In genomic region chr7:116802784-116803183, GRCh38 we compare ENCODE assay signal across 8 cellular contexts. TPM values are rescaled to one million over a fixed set of nuclear protein-coding genes. Genes with fewer than 3 reads are reported as not detected.
DNase-seq lines count a peak whose midpoint lies in the region; ATAC-seq, FAIRE-seq and TF ChIP-seq lines count a peak whose summit lies in the region.

No MANE protein-coding gene starts in this region.

- WGBS in body of pancreas, 2 donors = 35 to 40% methylated on average over 5 of the region's 5 CpGs

- H3K4me1 ChIP-seq in CD8-positive, alpha-beta T cell (ENCODE audit: insufficient read depth, low read length) = no peaks in the 10 kb centered on the region
- H3K4me1 ChIP-seq in body of pancreas = peaks cover 33% of the 10 kb centered on the region

- H3K36me3 Mint-ChIP-seq in CD8-positive, alpha-beta T cell = no peaks in the 10 kb centered on the region

- no peak overlapping the region for H3K4me3 Mint-ChIP-seq in CD8-positive, alpha-beta T cell

- CTCF ChIA-PET in CD8-positive, alpha-beta T cell (lab: Charles Lee) = no interaction called here

- no peak for TF ChIP-seq CTCF in CD8-positive, alpha-beta T cell (IDR thresholded peaks at IDR 0.05)
- peak in 6 of 7 experiments; percentile 36 to 75 (median 64) for TF ChIP-seq CTCF in body of pancreas (IDR thresholded peaks at IDR 0.05)

- DNase-seq in CD8-positive, alpha-beta T cell = no peak
- no peak for DNase-seq in GM18507 (ENCODE audit: extremely low spot score, insufficient read length, low read depth)
- DNase-seq in NCI-H69 (lab: John Stamatoyannopoulos, UW) = peak; percentile 81
- DNase-seq in body of pancreas = peak; percentile 42 to 62 (median 52)
- DNase-seq in stromal cell of bone marrow (ENCODE audit: low read depth) = peak; percentile 64
- DNase-seq in HK-2 (ENCODE audit: unreplicated experiment) = no peak

- no peaks in the 10 kb centered on the region for H3K36me3 ChIP-seq in CD8-positive, alpha-beta T cell (ENCODE audit: insufficient read depth, low read length)
- no peaks in the 10 kb centered on the region for H3K36me3 ChIP-seq in body of pancreas (replicated peaks in 1 of 2; ENCODE audit: insufficient read depth in 1 of 2, low read depth in 2 of 2)

- no peak overlapping the region for H3K4me3 ChIP-seq in CD8-positive, alpha-beta T cell (ENCODE audit: low read depth, low read length)
- no peak overlapping the region for H3K4me3 ChIP-seq in body of pancreas

- TF ChIP-seq POLR2A in body of pancreas (IDR thresholded peaks at IDR 0.05) = no peak

- no peak overlapping the region for H3K27ac ChIP-seq in CD8-positive, alpha-beta T cell (ENCODE audit: low read depth, low read length)
- H3K27ac ChIP-seq in body of pancreas (no peak overlapping the region), layer of hippocampus (ENCODE audit: low read depth, low read length) (peak overlapping the region; percentile 88)

- POLR2A ChIA-PET in CD8-positive, alpha-beta T cell (lab: Charles Lee) = no interaction called here

- no peaks in the 10 kb centered on the region for H3K4me1 Mint-ChIP-seq in CD8-positive, alpha-beta T cell (ENCODE audit: low read depth)

- ATAC-seq in CD8-positive, alpha-beta T cell = peak; percentile 75
- ATAC-seq in HG02973 (IDR thresholded peaks at IDR 0.05; ENCODE audit: unreplicated experiment) (peak; percentile 76), body of pancreas (peak; percentile 81)

- no peaks in the 10 kb centered on the region for H3K9me3 Mint-ChIP-seq in CD8-positive, alpha-beta T cell

- FAIRE-seq in GM18507 (lab: Jason Lieb, UNC) = peak; percentile 49

- H3K27ac Mint-ChIP-seq in CD8-positive, alpha-beta T cell = no peak overlapping the region

- intact Hi-C loops in CD8-positive, alpha-beta T cell (cut with DNase I, micrococcal nuclease) = loop anchor here in 1 of 2 experiments (10.0 kb wide), 1 partner anchor 58 kb away; no protein-coding TSS in a partner anchor
- intact Hi-C loops in body of pancreas (cut with DNase I) = loop anchor here (10.0 kb wide), 1 partner anchor 208 kb away; no protein-coding TSS in a partner anchor

- no peaks in the 10 kb centered on the region for H3K9me3 ChIP-seq in CD8-positive, alpha-beta T cell (ENCODE audit: low read length)
- no peaks in the 10 kb centered on the region for H3K9me3 ChIP-seq in body of pancreas

- H3K27me3 ChIP-seq in CD8-positive, alpha-beta T cell (ENCODE audit: insufficient read depth, low read length) = peaks cover 2% of the 10 kb centered on the region
- H3K27me3 ChIP-seq in body of pancreas = no peaks in the 10 kb centered on the region
- H3K27me3 ChIP-seq in layer of hippocampus (ENCODE audit: control insufficient read depth, insufficient read depth, low read length) = no peaks in the 10 kb centered on the region

- peaks cover 14% of the 10 kb centered on the region for H3K27me3 Mint-ChIP-seq in CD8-positive, alpha-beta T cell (ENCODE audit: low read depth)

RNA-seq across cellular contexts. Expression of gene CAPZA2, which starts 59.6 kb away (rescaled TPM):
- total RNA-seq in CD8-positive, alpha-beta T cell = 100 to 1,000 TPM in 1 of 2 experiments, 10 to 100 TPM in 1; 92.6 to 101 TPM
- total RNA-seq in body of pancreas = 10 to 100 TPM; 53.1 to 53.4 TPM

Comparison
In these comparisons a context has a peak if more than half of its experiments do, and no peak if none do; other contexts are left out.
1. DNase-seq: peak in NCI-H69 (single experiment), body of pancreas (4 of 4) and stromal cell of bone marrow (single experiment); none in CD8-positive, alpha-beta T cell (0 of 7), GM18507 (single experiment) and HK-2 (single experiment).
2. Peak in every context shown above with its lines, with median percentiles within 50 percentile points of each other: ATAC-seq.